14 cellular contexts compared by ENCODE assay signal in genomic region chr9:137194909-137195308, GRCh38. TPM values are rescaled to one million over a fixed set of nuclear protein-coding genes. Genes with fewer than 3 reads are reported as not detected.
DNase-seq lines count a peak whose midpoint lies in the region; ATAC-seq and TF ChIP-seq lines count a peak whose summit lies in the region.
"Had no signal": no experiment of that assay in that cellular context is flagged by ENCODE, and none has a peak within 500 bp of the region (broad histone marks: within the 10 kb centered on the region; RNA-seq: fewer than 3 reads in every experiment).

No MANE protein-coding gene starts in this region.

- whole genome bisulfite sequencing in esophagus squamous epithelium, 2 donors: 14 to 70% methylated on average over 1 to 4 of the region's 10 CpGs

- POLR2A ChIA-PET in HEK293T (lab: Yijun Ruan, JAX): interaction anchor here (0.9 to 1.6 kb wide), 6 partner anchors 10 to 65 kb away, joined by 3 to 9 read pairs (median 4); partner anchors contain the start of gene TUBB4B

- H3K27me3 ChIP-seq in esophagus squamous epithelium: no peaks in the 10 kb centered on the region
- H3K27me3 ChIP-seq: SJCRH30 had no signal

- H3K27ac Mint-ChIP-seq in type B pancreatic cell: peak overlapping the region; percentile 87
- H3K27ac Mint-ChIP-seq: activated T-cell treated with anti-CD3 and anti-CD28 coated beads, Interleukin-2, amount 50 U/mL, for 24 hours had no signal

- no peak for TF ChIP-seq POLR2A in esophagus squamous epithelium (IDR thresholded peaks at IDR 0.05)

- no peaks in the 10 kb centered on the region for H3K27me3 Mint-ChIP-seq in type B pancreatic cell
- H3K27me3 Mint-ChIP-seq: activated T-cell treated with anti-CD3 and anti-CD28 coated beads, Interleukin-2, amount 50 U/mL, for 24 hours had no signal

- no peaks in the 10 kb centered on the region for H3K9me3 Mint-ChIP-seq in type B pancreatic cell
- H3K9me3 Mint-ChIP-seq: activated T-cell treated with anti-CD3 and anti-CD28 coated beads, Interleukin-2, amount 50 U/mL, for 24 hours had no signal

- H3K4me3 ChIP-seq in esophagus squamous epithelium: peak overlapping the region; percentile 6 to 44 (median 27)
- H3K4me3 ChIP-seq: SJCRH30 had no signal

- peak overlapping the region; percentile 58 to 87 (median 80) for H3K27ac ChIP-seq in esophagus squamous epithelium
- H3K27ac ChIP-seq: KMS-11, SJCRH30 had no signal

- CTCF ChIA-PET in HEK293T (lab: Yijun Ruan, JAX): no interaction called here

- DNase-seq in NCI-H748 (lab: John Stamatoyannopoulos, UW; ENCODE audit: unreplicated experiment): peak; percentile 32
- DNase-seq in NCI-H748 treated with DMSO at 0.1 percent for 48 hours (lab: John Stamatoyannopoulos, UW): no peak
- DNase-seq in NCI-H69 (lab: John Stamatoyannopoulos, UW): peak; percentile 84
- DNase-seq in esophagus squamous epithelium (lab: John Stamatoyannopoulos, UW): no peak
- no peak for DNase-seq in type B pancreatic cell (ENCODE audit: extremely low spot score, unreplicated experiment)
- no peak for DNase-seq in HEK293T (ENCODE audit: extremely low spot score)
- no peak for DNase-seq in stimulated activated CD4-positive, alpha-beta T cell treated with anti-CD3 and anti-CD28 coated beads, Interleukin-15, amount 100 ng/mL, for 24 hours
- DNase-seq: activated CD4-positive, CD25-positive, alpha-beta regulatory T cell; activated T-cell treated with anti-CD3 and anti-CD28 coated beads, Interleukin-2, amount 50 U/mL, for 24 hours; DND-41; NCI-H446 treated with DMSO at 0.1 percent for 48 hours; SJCRH30 had no signal

- intact Hi-C loops in esophagus squamous epithelium (cut with DNase I): no loop called here

- no peaks in the 10 kb centered on the region for H3K9me3 ChIP-seq in esophagus squamous epithelium
- H3K9me3 ChIP-seq: SJCRH30 had no signal

- ATAC-seq in GM21528 (IDR thresholded peaks at IDR 0.05; ENCODE audit: low FRiP score, unreplicated experiment): no peak

- no peaks in the 10 kb centered on the region for H3K36me3 Mint-ChIP-seq in type B pancreatic cell

- peaks cover 7% of the 10 kb centered on the region for H3K4me1 Mint-ChIP-seq in type B pancreatic cell (ENCODE audit: unreplicated experiment)

- no peak for TF ChIP-seq CTCF in esophagus squamous epithelium (IDR thresholded peaks at IDR 0.05)
- TF ChIP-seq CTCF in type B pancreatic cell (conservative IDR thresholded peaks at IDR 0.05): no peak

- peak overlapping the region; percentile 69 for H3K4me3 Mint-ChIP-seq in type B pancreatic cell
- H3K4me3 Mint-ChIP-seq: activated T-cell treated with anti-CD3 and anti-CD28 coated beads, Interleukin-2, amount 50 U/mL, for 24 hours had no signal

- peaks cover 64 to 90% (median 65%) of the 10 kb centered on the region in 3 donors for H3K4me1 ChIP-seq in esophagus squamous epithelium

- peaks cover 11 to 38% (median 14%) of the 10 kb centered on the region in 3 donors for H3K36me3 ChIP-seq in esophagus squamous epithelium

TF ChIP-seq in HEK293T, 16 proteins besides CTCF, POLR2A, EP300 and RAD21:
- no peak for TF ChIP-seq L3MBTL2 (conservative IDR thresholded peaks at IDR 0.05)
- TF ChIP-seq TARDBP (IDR thresholded peaks at IDR 0.05): no peak
- TF ChIP-seq SP1 (IDR thresholded peaks at IDR 0.05): no peak
- no peak for TF ChIP-seq LEF1 (IDR thresholded peaks at IDR 0.05; ENCODE audit: borderline replicate concordance)
- no peak for TF ChIP-seq SUZ12 (IDR thresholded peaks at IDR 0.05)
- no peak for TF ChIP-seq CTBP1 (IDR thresholded peaks at IDR 0.05; ENCODE audit: borderline replicate concordance)
- TF ChIP-seq FOXM1 (IDR thresholded peaks at IDR 0.05; ENCODE audit: borderline replicate concordance): no peak
- no peak for TF ChIP-seq ELF4 (IDR thresholded peaks at IDR 0.05)
- no peak for TF ChIP-seq HDGF (IDR thresholded peaks at IDR 0.05; ENCODE audit: borderline replicate concordance)
- no peak for TF ChIP-seq BHLHE40 (IDR thresholded peaks at IDR 0.05; ENCODE audit: borderline replicate concordance)
- no peak for TF ChIP-seq NFRKB (IDR thresholded peaks at IDR 0.05)
- no peak for TF ChIP-seq FOXK2 (IDR thresholded peaks at IDR 0.05)
TF ChIP-seq in HEK293T: peak in this region for 0.

RNA-seq across cellular contexts. Expression of gene TPRN, which starts 5.6 kb away (rescaled TPM):
- total RNA-seq in esophagus squamous epithelium: 10 to 100 TPM; 13.0 to 34.2 (median 15.8) TPM
- total RNA-seq in type B pancreatic cell (ENCODE audit: low replicate concordance): 24.1 and 28.4 TPM in 2 replicates

RNA-seq across cellular contexts. Expression of gene SSNA1, which starts 6.4 kb away (rescaled TPM):
- total RNA-seq in esophagus squamous epithelium: 100 to 1,000 TPM in 2 of 4 donors, 10 to 100 TPM in 2; 67.1 to 124 (median 96.7) TPM
- 64.9 and 74.8 TPM in 2 replicates for total RNA-seq in type B pancreatic cell (ENCODE audit: low replicate concordance)

RNA-seq across cellular contexts. Expression of gene ANAPC2, which starts 6.5 kb away (rescaled TPM):
- total RNA-seq in esophagus squamous epithelium (10 to 100 TPM; 14.0 to 34.1 (median 25.1) TPM), type B pancreatic cell (ENCODE audit: low replicate concordance) (63.5 and 65.0 TPM in 2 replicates)

RNA-seq across cellular contexts. Expression of gene TMEM203, which starts 10.5 kb away (rescaled TPM):
- total RNA-seq in esophagus squamous epithelium (10 to 100 TPM; 19.4 to 29.6 (median 25.4) TPM), type B pancreatic cell (ENCODE audit: low replicate concordance) (42.3 and 46.3 TPM in 2 replicates)

RNA-seq across cellular contexts. Expression of gene NDOR1, which starts 10.6 kb away (rescaled TPM):
- total RNA-seq in esophagus squamous epithelium (10 to 100 TPM in 1 of 4 donors, 1 to 10 TPM in 3; 5.3 to 11.2 (median 7.7) TPM), type B pancreatic cell (ENCODE audit: low replicate concordance) (18.9 and 28.0 TPM in 2 replicates)

Comparison
In these comparisons a context has a peak if more than half of its experiments do, and no peak if none do; other contexts are left out.
1. DNase-seq: peak in NCI-H748 (single experiment) and NCI-H69 (single experiment); none in NCI-H748 treated with DMSO at 0.1 percent for 48 hours (single experiment), esophagus squamous epithelium (single experiment), type B pancreatic cell (single experiment), HEK293T (single experiment) and stimulated activated CD4-positive, alpha-beta T cell treated with anti-CD3 and anti-CD28 coated beads, Interleukin-15, amount 100 ng/mL, for 24 hours (single experiment).